Comparison of ENCODE assay signal across 1 cellular context in genomic region chr3:138608322-138609214, GRCh38.
TF ChIP-seq lines count a peak whose summit lies in the region.

FAIM (plus strand) TSS chr3:138608771; CDS start chr3:138619727, 10,956 bp downstream.

TF ChIP-seq in HEK293, 187 proteins besides CTCF, POLR2A, EP300 and RAD21 (continued from another document and continues in another):
- TF ChIP-seq ZXDB (tag by site-specific recombination; IDR thresholded peaks at IDR 0.05), result peak; percentile 99
- no peak for TF ChIP-seq ZNF19 (tag by site-specific recombination; IDR thresholded peaks at IDR 0.05; ENCODE audit: low read depth)
- TF ChIP-seq ZNF350 (tag by site-specific recombination; IDR thresholded peaks at IDR 0.05), result no peak
- no peak for TF ChIP-seq ZNF555 (tag by site-specific recombination; conservative IDR thresholded peaks at IDR 0.05)
- TF ChIP-seq ZNF707 (tag by site-specific recombination; IDR thresholded peaks at IDR 0.05), result no peak
- TF ChIP-seq ZBTB7A (tag by site-specific recombination; IDR thresholded peaks at IDR 0.05; ENCODE audit: low read depth), result no peak
- no peak for TF ChIP-seq ZNF449 (tag by site-specific recombination; IDR thresholded peaks at IDR 0.05)
- TF ChIP-seq ZNF792 (tag by site-specific recombination; IDR thresholded peaks at IDR 0.05), result peak; percentile 80; the same call in 1 of the 2 replicates
- TF ChIP-seq BCL11A (tag by site-specific recombination; IDR thresholded peaks at IDR 0.05; ENCODE audit: low read depth), result no peak
- TF ChIP-seq ZNF26 (tag by site-specific recombination; IDR thresholded peaks at IDR 0.05), result no peak
- 0 out of 2 replicates have a peak, but pooled peaks have one; percentile 4 for TF ChIP-seq ZNF146 (tag by site-specific recombination; IDR thresholded peaks at IDR 0.05)
- no peak for TF ChIP-seq ELK4 (IDR thresholded peaks at IDR 0.05; ENCODE audit: borderline replicate concordance, low read depth, low read length)
- no peak for TF ChIP-seq ZNF777 (tag by site-specific recombination; IDR thresholded peaks at IDR 0.05; ENCODE audit: borderline replicate concordance)
- TF ChIP-seq ZBTB48 (tag by site-specific recombination; IDR thresholded peaks at IDR 0.05), result 0 out of 2 replicates have a peak, but pooled peaks have one; percentile 35
- peak; percentile 81 for TF ChIP-seq ZBTB17 (tag by site-specific recombination; IDR thresholded peaks at IDR 0.05)
- no peak for TF ChIP-seq ZNF48 (tag by site-specific recombination; IDR thresholded peaks at IDR 0.05)
- no peak for TF ChIP-seq ZNF174 (tag by site-specific recombination; IDR thresholded peaks at IDR 0.05)
- TF ChIP-seq ZNF837 (tag by site-specific recombination; IDR thresholded peaks at IDR 0.05), result no peak
- 0 out of 2 replicates have a peak, but pooled peaks have one; percentile 59 for TF ChIP-seq ZNF324 (tag by site-specific recombination; IDR thresholded peaks at IDR 0.05)
- no peak for TF ChIP-seq ZNF704 (tag by site-specific recombination; IDR thresholded peaks at IDR 0.05)
- no peak for TF ChIP-seq SCRT2 (tag by site-specific recombination; IDR thresholded peaks at IDR 0.05)
- TF ChIP-seq ZNF747 (tag by site-specific recombination; IDR thresholded peaks at IDR 0.05), result no peak
- TF ChIP-seq ZNF510 (tag by site-specific recombination; IDR thresholded peaks at IDR 0.05; ENCODE audit: insufficient replicate concordance), result no peak
- no peak; the same call in 1 of the 2 replicates for TF ChIP-seq GLI4 (tag by site-specific recombination; IDR thresholded peaks at IDR 0.05)
- peak; percentile 50; the same call in 1 of the 2 replicates for TF ChIP-seq KLF16 (tag by site-specific recombination; IDR thresholded peaks at IDR 0.05)
- TF ChIP-seq KLF1 (tag by site-specific recombination; IDR thresholded peaks at IDR 0.05), result peak; percentile 67; the same call in 1 of the 2 replicates
- 0 out of 2 replicates have a peak, but pooled peaks have one; percentile 55 for TF ChIP-seq ZNF660 (tag by site-specific recombination; IDR thresholded peaks at IDR 0.05)
- no peak; the same call in 1 of the 2 replicates for TF ChIP-seq SP2 (tag by site-specific recombination; IDR thresholded peaks at IDR 0.05)
- no peak for TF ChIP-seq MYNN (tag by site-specific recombination; IDR thresholded peaks at IDR 0.05; ENCODE audit: borderline replicate concordance)
- TF ChIP-seq ZNF629 (tag by site-specific recombination; IDR thresholded peaks at IDR 0.05), result peak; percentile 61
- TF ChIP-seq ZNF501 (tag by site-specific recombination; IDR thresholded peaks at IDR 0.05), result peak; percentile 69; the same call in 1 of the 2 replicates
- no peak for TF ChIP-seq ZNF23 (tag by site-specific recombination; IDR thresholded peaks at IDR 0.05; ENCODE audit: borderline replicate concordance)
- peak; percentile 63; the same call in 1 of the 2 replicates for TF ChIP-seq ZNF580 (tag by site-specific recombination; IDR thresholded peaks at IDR 0.05)
- no peak for TF ChIP-seq AEBP2 (tag by site-specific recombination; IDR thresholded peaks at IDR 0.05; ENCODE audit: borderline replicate concordance)
- no peak for TF ChIP-seq SETDB1 (IDR thresholded peaks at IDR 0.05; ENCODE audit: insufficient read length, low read length)
- no peak for TF ChIP-seq ZNF561 (tag by site-specific recombination; IDR thresholded peaks at IDR 0.05; ENCODE audit: borderline replicate concordance)
- TF ChIP-seq ZBTB1 (tag by site-specific recombination; IDR thresholded peaks at IDR 0.05), result no peak
- no peak for TF ChIP-seq ZNF488 (tag by site-specific recombination; IDR thresholded peaks at IDR 0.05)
- no peak for TF ChIP-seq ZNF658 (tag by site-specific recombination; IDR thresholded peaks at IDR 0.05)
- TF ChIP-seq ZFP41 (tag by site-specific recombination; IDR thresholded peaks at IDR 0.05; ENCODE audit: borderline replicate concordance), result no peak
- TF ChIP-seq GLIS2 (tag by site-specific recombination; IDR thresholded peaks at IDR 0.05), result peak; percentile 94
- TF ChIP-seq RBAK (tag by site-specific recombination; IDR thresholded peaks at IDR 0.05), result no peak
- no peak for TF ChIP-seq HIC1 (tag by site-specific recombination; IDR thresholded peaks at IDR 0.05)
- TF ChIP-seq ZNF221 (tag by site-specific recombination; IDR thresholded peaks at IDR 0.05; ENCODE audit: borderline replicate concordance), result no peak
- TF ChIP-seq OVOL3 (tag by site-specific recombination; IDR thresholded peaks at IDR 0.05), result 0 out of 2 replicates have a peak, but pooled peaks have one; percentile 16
- TF ChIP-seq YY2 (tag by site-specific recombination; IDR thresholded peaks at IDR 0.05), result no peak
- no peak for TF ChIP-seq HOXD13 (CRISPR knock-in tag; IDR thresholded peaks at IDR 0.05; ENCODE audit: borderline replicate concordance)
- TF ChIP-seq ZNF184 (tag by site-specific recombination; IDR thresholded peaks at IDR 0.05), result no peak
- peak; percentile 95 for TF ChIP-seq ZNF423 (tag by site-specific recombination; IDR thresholded peaks at IDR 0.05)
- TF ChIP-seq ZNF214 (tag by site-specific recombination; IDR thresholded peaks at IDR 0.05; ENCODE audit: borderline replicate concordance), result no peak
- no peak for TF ChIP-seq ZNF677 (tag by site-specific recombination; IDR thresholded peaks at IDR 0.05)
- TF ChIP-seq ZNF148 (tag by site-specific recombination; IDR thresholded peaks at IDR 0.05; ENCODE audit: borderline replicate concordance), result no peak
- TF ChIP-seq ZFHX2 (tag by site-specific recombination; conservative IDR thresholded peaks at IDR 0.05), result peak; percentile 51
- TF ChIP-seq OSR2 (tag by site-specific recombination; IDR thresholded peaks at IDR 0.05), result no peak
- no peak for TF ChIP-seq ZNF426 (tag by site-specific recombination; IDR thresholded peaks at IDR 0.05)
- peak; percentile 58 for TF ChIP-seq ZNF24 (tag by site-specific recombination; IDR thresholded peaks at IDR 0.05)
- no peak for TF ChIP-seq ZNF404 (tag by site-specific recombination; IDR thresholded peaks at IDR 0.05)
- TF ChIP-seq ATF2 (tag by site-specific recombination; IDR thresholded peaks at IDR 0.05; ENCODE audit: low read depth), result no peak
- TF ChIP-seq ZNF155 (tag by site-specific recombination; IDR thresholded peaks at IDR 0.05), result no peak
- TF ChIP-seq ZNF112 (tag by site-specific recombination; IDR thresholded peaks at IDR 0.05), result no peak
- TF ChIP-seq ZNF521 (tag by site-specific recombination; IDR thresholded peaks at IDR 0.05), result no peak
- TF ChIP-seq ZNF830 (tag by site-specific recombination; IDR thresholded peaks at IDR 0.05; ENCODE audit: low read depth), result no peak
- TF ChIP-seq ZNF529 (tag by site-specific recombination; IDR thresholded peaks at IDR 0.05; ENCODE audit: insufficient replicate concordance), result no peak
